In genomic region chr1:197910120-197911110, GRCh38 we compare ENCODE assay signal across 13 cellular contexts. TPM values are rescaled to one million over a fixed set of nuclear protein-coding genes. Genes with fewer than 3 reads are reported as not detected.
A peak's percentile ranks its signal among the peaks of the same experiment; 100 is the strongest.
DNase-seq lines count a peak whose midpoint lies in the region; ATAC-seq and TF ChIP-seq lines count a peak whose summit lies in the region.
"Had no signal": no experiment of that assay in that cellular context is flagged by ENCODE, and none has a peak within 500 bp of the region (broad histone marks: within the 10 kb centered on the region; RNA-seq: fewer than 3 reads in every experiment).

No MANE protein-coding gene starts in this region.

- H3K27me3 Mint-ChIP-seq in CD8-positive, alpha-beta T cell (ENCODE audit: low read depth): peaks cover 92% of the 10 kb centered on the region
- H3K27me3 Mint-ChIP-seq in neural progenitor cell (ENCODE audit: insufficient read depth, low read depth): peaks cover 94% of the 10 kb centered on the region

- H3K27ac Mint-ChIP-seq in CD8-positive, alpha-beta T cell: no peak overlapping the region
- H3K27ac Mint-ChIP-seq in neural progenitor cell: no peak overlapping the region

- no peak for DNase-seq in CD8-positive, alpha-beta T cell
- DNase-seq in coronary artery (ENCODE audit: low spot score): no peak
- DNase-seq in neural progenitor cell (ENCODE audit: low spot score): peak; percentile 39
- no peak for DNase-seq in AML-193 (lab: John Stamatoyannopoulos, UW)
- DNase-seq in Kasumi-1 (lab: John Stamatoyannopoulos, UW): no peak
- no peak for DNase-seq in sigmoid colon
- DNase-seq in NCI-H187 (lab: John Stamatoyannopoulos, UW): no peak
- DNase-seq: activated gamma-delta T cell, T1000 had no signal

- H3F3A ChIP-seq in neural progenitor cell (ENCODE audit: low read depth): peaks cover 42% of the 10 kb centered on the region

- H3K36me3 ChIP-seq in CD8-positive, alpha-beta T cell (ENCODE audit: insufficient read depth, low read length): no peaks in the 10 kb centered on the region
- H3K36me3 ChIP-seq in HUES6 (ENCODE audit: control insufficient read depth, insufficient read depth, low read length): no peaks in the 10 kb centered on the region
- no peaks in the 10 kb centered on the region for H3K36me3 ChIP-seq in neural progenitor cell
- no peaks in the 10 kb centered on the region for H3K36me3 ChIP-seq in sigmoid colon
- H3K36me3 ChIP-seq: neutrophil, vagina had no signal

- no peak for TF ChIP-seq POLR2A in sigmoid colon (IDR thresholded peaks at IDR 0.05)

- H3K27me3 ChIP-seq in CD8-positive, alpha-beta T cell (ENCODE audit: insufficient read depth, low read length): peaks cover 71% of the 10 kb centered on the region
- H3K27me3 ChIP-seq in HUES6 (ENCODE audit: control insufficient read depth, insufficient read depth, low read length) (peaks cover 100% of the 10 kb centered on the region), neural progenitor cell (peaks cover 100% of the 10 kb centered on the region), sigmoid colon (peaks cover 74 to 100% (median 94%) of the 10 kb centered on the region in 3 donors)

- peak; percentile 25 for ATAC-seq in CD8-positive, alpha-beta T cell
- ATAC-seq: HCT116 had no signal

- intact Hi-C loops in CD8-positive, alpha-beta T cell (cut with DNase I, micrococcal nuclease): no loop called here
- intact Hi-C loops in sigmoid colon (cut with DNase I): no loop called here

- CTCF ChIA-PET in CD8-positive, alpha-beta T cell (lab: Charles Lee): interaction anchor here (1.6 kb wide), 1 partner anchor 41 kb away, joined by 4 read pairs; no protein-coding TSS in a partner anchor

- no peak for TF ChIP-seq CTCF in CD8-positive, alpha-beta T cell (IDR thresholded peaks at IDR 0.05)
- TF ChIP-seq CTCF in coronary artery (IDR thresholded peaks at IDR 0.05) (no peak), neural progenitor cell (IDR thresholded peaks at IDR 0.05) (no peak), sigmoid colon (IDR thresholded peaks at IDR 0.05) (no peak)

- H3K4me2 ChIP-seq in neural progenitor cell: peak overlapping the region; percentile 92

- H3K27ac ChIP-seq in CD8-positive, alpha-beta T cell (ENCODE audit: low read depth, low read length): no peak overlapping the region
- no peak overlapping the region for H3K27ac ChIP-seq in HUES6 (ENCODE audit: low read depth, low read length)
- no peak overlapping the region for H3K27ac ChIP-seq in coronary artery
- no peak overlapping the region for H3K27ac ChIP-seq in neural progenitor cell
- no peak overlapping the region for H3K27ac ChIP-seq in sigmoid colon
- H3K27ac ChIP-seq: neutrophil, vagina had no signal

- 6% methylated on average over 48 of the region's 48 CpGs for WGBS in sigmoid colon, 2 donors

- no peak overlapping the region for H3K4me3 ChIP-seq in CD8-positive, alpha-beta T cell (ENCODE audit: low read depth, low read length)
- peak overlapping the region; percentile 55 for H3K4me3 ChIP-seq in HUES6 (ENCODE audit: low read depth, low read length)
- H3K4me3 ChIP-seq in coronary artery: peak overlapping the region; percentile 66
- H3K4me3 ChIP-seq in neural progenitor cell: no peak overlapping the region
- H3K4me3 ChIP-seq in sigmoid colon: no peak overlapping the region

- H3K4me1 ChIP-seq in CD8-positive, alpha-beta T cell (ENCODE audit: insufficient read depth, low read length): peaks cover 51% of the 10 kb centered on the region
- H3K4me1 ChIP-seq in HUES6 (ENCODE audit: control insufficient read depth, insufficient read depth, low read length) (peaks cover 44% of the 10 kb centered on the region), neural progenitor cell (peaks cover 43% of the 10 kb centered on the region), sigmoid colon (peaks cover 0 to 40% (median 39%) of the 10 kb centered on the region in 4 donors)

- H3K79me2 ChIP-seq in neural progenitor cell (ENCODE audit: low read depth): no peaks in the 10 kb centered on the region

- H3K36me3 Mint-ChIP-seq in CD8-positive, alpha-beta T cell: no peaks in the 10 kb centered on the region
- H3K36me3 Mint-ChIP-seq in neural progenitor cell: no peaks in the 10 kb centered on the region

- H3K4me3 Mint-ChIP-seq in CD8-positive, alpha-beta T cell: peak overlapping the region; percentile 74
- peak overlapping the region; percentile 51 for H3K4me3 Mint-ChIP-seq in neural progenitor cell

- TF ChIP-seq EP300 in sigmoid colon (IDR thresholded peaks at IDR 0.05): no peak

- POLR2A ChIA-PET in CD8-positive, alpha-beta T cell (lab: Charles Lee): interaction anchor here (0.8 to 1.7 kb wide), 2 partner anchors 8 to 59 kb away, joined by 3 to 7 read pairs; partner anchors contain the start of gene C1orf53

- H3K9me3 Mint-ChIP-seq in CD8-positive, alpha-beta T cell: no peaks in the 10 kb centered on the region
- H3K9me3 Mint-ChIP-seq in neural progenitor cell: no peaks in the 10 kb centered on the region

- H2AFZ ChIP-seq in neural progenitor cell (replicated peaks): no peak overlapping the region

- peaks cover 58% of the 10 kb centered on the region for H3K4me1 Mint-ChIP-seq in CD8-positive, alpha-beta T cell (ENCODE audit: low read depth)
- peaks cover 39% of the 10 kb centered on the region for H3K4me1 Mint-ChIP-seq in neural progenitor cell

- H4K20me1 ChIP-seq in neural progenitor cell (ENCODE audit: low read depth): peaks cover 57% of the 10 kb centered on the region

- H3K9ac ChIP-seq in HUES6 (ENCODE audit: low read length) (no peak overlapping the region), neural progenitor cell (no peak overlapping the region)

- H3K9me3 ChIP-seq in CD8-positive, alpha-beta T cell (ENCODE audit: low read length): no peaks in the 10 kb centered on the region
- H3K9me3 ChIP-seq in HUES6 (ENCODE audit: control insufficient read depth, insufficient read depth, low read depth, low read length) (no peaks in the 10 kb centered on the region), neural progenitor cell (ENCODE audit: low read depth) (no peaks in the 10 kb centered on the region), sigmoid colon (no peaks in the 10 kb centered on the region)
- H3K9me3 ChIP-seq: neutrophil, vagina had no signal

RNA-seq across cellular contexts. Expression of gene LHX9, which starts 6.8 kb away (rescaled TPM):
- total RNA-seq in CD8-positive, alpha-beta T cell: not detected
- total RNA-seq in neural progenitor cell (ENCODE audit: low replicate concordance): 0.19 and 0.22 TPM in 2 replicates
- not detected for total RNA-seq in sigmoid colon
- polyA plus RNA-seq in sigmoid colon: under 1 TPM in 1 of 3 donors, not detected in 2; 0.01 TPM
- total RNA-seq: vagina had no signal

RNA-seq across cellular contexts. Expression of gene C1orf53, which starts 8.0 kb away (rescaled TPM):
- total RNA-seq in CD8-positive, alpha-beta T cell: not detected
- total RNA-seq in neural progenitor cell (ENCODE audit: low replicate concordance) (1.4 and 5.4 TPM in 2 replicates), sigmoid colon (1 to 10 TPM in 3 of 4 donors, not detected in 1; 1.2 to 3.3 (median 2.9) TPM)
- 10 to 100 TPM in 2 of 3 donors, 1 to 10 TPM in 1; 4.8 to 13.8 (median 12.9) TPM for polyA plus RNA-seq in sigmoid colon

Comparison
In these comparisons a context has a peak if more than half of its experiments do, and no peak if none do; other contexts are left out.
1. H3K4me3 ChIP-seq: peak in HUES6 (single experiment) and coronary artery (single experiment); none in CD8-positive, alpha-beta T cell (single experiment), neural progenitor cell (single experiment) and sigmoid colon (0 of 4).